Comparison of ENCODE assay signal across 10 cellular contexts in the genomic region with DNA sequence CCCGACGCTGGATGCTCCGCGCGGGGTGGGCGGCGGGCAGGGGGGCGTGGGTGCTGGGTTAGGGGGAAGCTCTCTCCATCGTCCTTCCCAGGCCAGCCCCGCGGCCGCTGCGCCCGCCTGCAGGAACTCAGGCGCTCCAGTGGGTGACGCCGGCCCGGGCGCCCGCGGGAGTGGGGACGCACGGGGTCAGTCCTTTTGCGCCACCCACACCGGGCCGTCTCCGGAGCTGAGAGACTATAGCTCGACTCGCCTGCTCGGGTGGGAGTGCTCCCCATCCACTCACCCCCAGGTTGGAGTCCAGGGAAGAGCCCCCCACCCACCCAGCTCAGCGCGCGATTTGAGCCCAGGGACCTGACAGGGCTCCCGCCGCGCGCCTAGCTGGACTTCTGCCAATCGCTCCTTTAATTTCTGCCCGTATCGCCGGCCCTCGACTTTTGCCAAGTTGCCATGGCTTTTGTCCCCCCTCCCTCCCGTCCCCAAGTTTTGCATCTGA.
DNase-seq lines count a peak whose midpoint lies in the region; ATAC-seq, FAIRE-seq and TF ChIP-seq lines count a peak whose summit lies in the region.
"Had no signal": no experiment of that assay in that cellular context is flagged by ENCODE, and none has a peak within 500 bp of the region (broad histone marks: within the 10 kb centered on the region; RNA-seq: fewer than 3 reads in every experiment).

No MANE protein-coding gene starts in this region.

- ATAC-seq in aorta (ENCODE audit: low FRiP score) = peak; percentile 45
- ATAC-seq in HG02981 (IDR thresholded peaks at IDR 0.05; ENCODE audit: unreplicated experiment) = no peak

- TF ChIP-seq RAD21 in H1 (IDR thresholded peaks at IDR 0.05 in 1 of 2, conservative IDR thresholded peaks at IDR 0.05 in 1 of 2; ENCODE audit: low read depth in 2 of 2, low read length in 2 of 2) = no peak

- peak overlapping the region; percentile 72 to 89 for H3K4me2 ChIP-seq in H1 (ENCODE audit: insufficient read depth in 1 of 2, low read depth in 2 of 2, low read length in 2 of 2)

- no peak overlapping the region for H3K14ac ChIP-seq in H1 (ENCODE audit: insufficient read length)

- no peak for DNase-seq in activated CD4-positive, alpha-beta memory T cell treated with anti-CD3 and anti-CD28 coated beads, Interleukin-2, amount 10 ng/mL, durations not matched to agents 7 days and 5 days
- DNase-seq in activated CD4-positive, alpha-beta memory T cell treated with anti-CD3 and anti-CD28 coated beads for 36 hours = no peak
- no peak for DNase-seq in H1 (ENCODE audit: low read depth in 1 of 2, low spot score in 2 of 2)
- DNase-seq in aorta = peak; percentile 55 to 86
- no peak for DNase-seq in midbrain (lab: John Stamatoyannopoulos, UW)
- no peak for DNase-seq in activated CD8-positive, alpha-beta memory T cell treated with anti-CD3 and anti-CD28 coated beads, Interleukin-2, amount 50 U/mL, for 48 hours
- DNase-seq: activated CD8-positive, alpha-beta memory T cell treated with anti-CD3 and anti-CD28 coated beads, Interleukin-2, amount 10 ng/mL, durations not matched to agents 7 days and 5 days; CD4-positive, CD25-positive, alpha-beta regulatory T cell had no signal

- no peak overlapping the region for H2BK120ac ChIP-seq in H1 (replicated peaks; ENCODE audit: low read depth, low read length)

- H3K9ac ChIP-seq in H1 (replicated peaks in 1 of 4; ENCODE audit: extremely low read depth in 1 of 4, low read depth in 3 of 4, low read length in 3 of 4) (no peak overlapping the region), mucosa of stomach (ENCODE audit: low read length) (peak overlapping the region; percentile 88)

- WGBS in H1 (ENCODE audit: extremely low coverage in 1 of 2, insufficient coverage in 1 of 2, insufficient read length in 1 of 2, insufficient replicate concordance in 2 of 2, low coverage in 1 of 2, low lambda C conversion rate in 2 of 2, missing lambda C conversion rate in 1 of 2), 2 experiments = 6% methylated on average over 10 of the region's 43 CpGs; no CpG with 5 or more reads in 1 of the 2 experiments
- 0 to 1% methylated on average over 25 to 43 of the region's 43 CpGs for WGBS in aorta, 2 donors

- H3K27ac ChIP-seq in H1 (ENCODE audit: low read depth, low read length) = no peak overlapping the region
- H3K27ac ChIP-seq in aorta (ENCODE audit: low read depth in 1 of 2, low read length in 2 of 2) = no peak overlapping the region

- no peaks in the 10 kb centered on the region for H4K20me1 ChIP-seq in H1 (replicated peaks in 1 of 2; ENCODE audit: control insufficient read depth in 1 of 2, insufficient read depth in 2 of 2, low read length in 2 of 2)

- H3K36me3 ChIP-seq in H1 (ENCODE audit: control insufficient read depth in 2 of 4, insufficient read depth in 4 of 4, low read length in 3 of 4) (no peaks in the 10 kb centered on the region; a peak in 1 of 8 replicates), mucosa of stomach (ENCODE audit: control insufficient read depth, insufficient read depth, low read length) (no peaks in the 10 kb centered on the region), aorta (ENCODE audit: control insufficient read depth in 1 of 2, insufficient read depth in 2 of 2, low read length in 1 of 2) (no peaks in the 10 kb centered on the region)

- peak overlapping the region; percentile 32 for H3K4me3 Mint-ChIP-seq in activated CD4-positive, alpha-beta memory T cell treated with anti-CD3 and anti-CD28 coated beads, Interleukin-2, amount 10 ng/mL, durations not matched to agents 7 days and 5 days
- H3K4me3 Mint-ChIP-seq in activated CD4-positive, alpha-beta memory T cell treated with anti-CD3 and anti-CD28 coated beads for 36 hours = no peak overlapping the region
- H3K4me3 Mint-ChIP-seq: activated CD8-positive, alpha-beta memory T cell treated with anti-CD3 and anti-CD28 coated beads, Interleukin-2, amount 10 ng/mL, durations not matched to agents 7 days and 5 days; CD4-positive, CD25-positive, alpha-beta regulatory T cell had no signal

- H2BK15ac ChIP-seq in H1 (ENCODE audit: low read length) = no peak overlapping the region

- H2BK5ac ChIP-seq in H1 (ENCODE audit: low read depth, low read length) = no peak overlapping the region

- no peak overlapping the region for H3K18ac ChIP-seq in H1 (ENCODE audit: extremely low read depth, low read length)

- POLR2A ChIA-PET in activated CD4-positive, alpha-beta memory T cell treated with anti-CD3 and anti-CD28 coated beads, Interleukin-2, amount 10 ng/mL, durations not matched to agents 7 days and 5 days (lab: Charles Lee) = no interaction called here
- POLR2A ChIA-PET in activated CD4-positive, alpha-beta memory T cell treated with anti-CD3 and anti-CD28 coated beads for 36 hours (lab: Charles Lee) = no interaction called here
- POLR2A ChIA-PET in H1 (lab: Charles Lee; ENCODE audit: partially characterized antibody) = interaction anchor here (0.6 to 2.0 kb wide), 2 partner anchors 8 to 87 kb away, joined by 4 to 6 read pairs; no protein-coding TSS in a partner anchor

- H2BK12ac ChIP-seq in H1 (ENCODE audit: low read depth, low read length) = no peak overlapping the region

- H3K79me2 ChIP-seq in H1 (ENCODE audit: control insufficient read depth in 1 of 2, insufficient read depth in 2 of 2, low read length in 2 of 2) = no peaks in the 10 kb centered on the region

- no peaks in the 10 kb centered on the region for H3K36me3 Mint-ChIP-seq in activated CD4-positive, alpha-beta memory T cell treated with anti-CD3 and anti-CD28 coated beads, Interleukin-2, amount 10 ng/mL, durations not matched to agents 7 days and 5 days (ENCODE audit: low read depth)
- H3K36me3 Mint-ChIP-seq in activated CD4-positive, alpha-beta memory T cell treated with anti-CD3 and anti-CD28 coated beads for 36 hours = no peaks in the 10 kb centered on the region
- H3K36me3 Mint-ChIP-seq: activated CD8-positive, alpha-beta memory T cell treated with anti-CD3 and anti-CD28 coated beads, Interleukin-2, amount 10 ng/mL, durations not matched to agents 7 days and 5 days; CD4-positive, CD25-positive, alpha-beta regulatory T cell had no signal

- H3K56ac ChIP-seq in H1 (replicated peaks; ENCODE audit: insufficient read length, low read depth, low read length) = no peak overlapping the region

- no peak overlapping the region for H4K91ac ChIP-seq in H1 (replicated peaks; ENCODE audit: insufficient read length, low read length)

- H3K9me3 ChIP-seq in H1 (ENCODE audit: insufficient read depth in 2 of 2, low read depth in 1 of 2, low read length in 1 of 2) (no peaks in the 10 kb centered on the region), mucosa of stomach (ENCODE audit: control insufficient read depth, low read length) (no peaks in the 10 kb centered on the region), aorta (ENCODE audit: control insufficient read depth, low read length) (no peaks in the 10 kb centered on the region)

- no peak overlapping the region; the same call in 1 of the 2 replicates for H4K8ac ChIP-seq in H1 (ENCODE audit: extremely low read depth, insufficient read depth, low read length)

- no peak for TF ChIP-seq CTCF in H1 (IDR thresholded peaks at IDR 0.05; ENCODE audit: control extremely low read depth in 1 of 3, insufficient read depth in 1 of 3, low read depth in 1 of 3, low read length in 3 of 3)

- TF ChIP-seq EP300 in H1 (IDR thresholded peaks at IDR 0.05; ENCODE audit: borderline replicate concordance in 1 of 2, low read depth in 2 of 2, low read length in 2 of 2) = no peak

- H3K27me3 ChIP-seq in H1 (replicated peaks in 1 of 4; ENCODE audit: control insufficient read depth in 3 of 4, extremely low read depth in 1 of 4, insufficient read depth in 3 of 4, low read length in 3 of 4) = peaks cover 11 to 51% (median 40%) of the 10 kb centered on the region in 4 experiments
- no peaks in the 10 kb centered on the region for H3K27me3 ChIP-seq in mucosa of stomach (ENCODE audit: control insufficient read depth, insufficient read depth, low read length)
- H3K27me3 ChIP-seq in aorta (ENCODE audit: control insufficient read depth in 1 of 2, insufficient read depth in 2 of 2, low read length in 1 of 2) = no peaks in the 10 kb centered on the region

- H3K27me3 Mint-ChIP-seq in activated CD4-positive, alpha-beta memory T cell treated with anti-CD3 and anti-CD28 coated beads, Interleukin-2, amount 10 ng/mL, durations not matched to agents 7 days and 5 days = peaks cover 80% of the 10 kb centered on the region
- H3K27me3 Mint-ChIP-seq in activated CD4-positive, alpha-beta memory T cell treated with anti-CD3 and anti-CD28 coated beads for 36 hours = peaks cover 53% of the 10 kb centered on the region

- TF ChIP-seq POLR2A in H1 (IDR thresholded peaks at IDR 0.05; ENCODE audit: control extremely low read depth in 1 of 2, low read depth in 2 of 2, low read length in 2 of 2) = no peak

- FAIRE-seq in H1 (lab: Jason Lieb, UNC) = no peak

- no peak overlapping the region for H2AFZ ChIP-seq in H1 (ENCODE audit: low read length)

- no peak overlapping the region for H2AK5ac ChIP-seq in H1 (ENCODE audit: low read depth, low read length)

- H3K4me1 Mint-ChIP-seq in activated CD4-positive, alpha-beta memory T cell treated with anti-CD3 and anti-CD28 coated beads, Interleukin-2, amount 10 ng/mL, durations not matched to agents 7 days and 5 days = peaks cover 53% of the 10 kb centered on the region
- peaks cover 18% of the 10 kb centered on the region for H3K4me1 Mint-ChIP-seq in activated CD4-positive, alpha-beta memory T cell treated with anti-CD3 and anti-CD28 coated beads for 36 hours (ENCODE audit: low read depth)

- H3K9me3 Mint-ChIP-seq in activated CD4-positive, alpha-beta memory T cell treated with anti-CD3 and anti-CD28 coated beads, Interleukin-2, amount 10 ng/mL, durations not matched to agents 7 days and 5 days = no peaks in the 10 kb centered on the region
- no peaks in the 10 kb centered on the region for H3K9me3 Mint-ChIP-seq in activated CD4-positive, alpha-beta memory T cell treated with anti-CD3 and anti-CD28 coated beads for 36 hours
- H3K9me3 Mint-ChIP-seq: CD4-positive, CD25-positive, alpha-beta regulatory T cell had no signal

- H3K79me1 ChIP-seq in H1 (ENCODE audit: low read depth, low read length) = no peaks in the 10 kb centered on the region

- peaks cover 12% of the 10 kb centered on the region; the same call in 1 of the 2 replicates for H3K23me2 ChIP-seq in H1 (ENCODE audit: low read depth, low read length)

- H3K27ac Mint-ChIP-seq in activated CD4-positive, alpha-beta memory T cell treated with anti-CD3 and anti-CD28 coated beads, Interleukin-2, amount 10 ng/mL, durations not matched to agents 7 days and 5 days = no peak overlapping the region
- H3K27ac Mint-ChIP-seq in activated CD4-positive, alpha-beta memory T cell treated with anti-CD3 and anti-CD28 coated beads for 36 hours = no peak overlapping the region
- H3K27ac Mint-ChIP-seq: activated CD8-positive, alpha-beta memory T cell treated with anti-CD3 and anti-CD28 coated beads, Interleukin-2, amount 10 ng/mL, durations not matched to agents 7 days and 5 days had no signal

- H3K4me3 ChIP-seq in H1 (ENCODE audit: extremely low read depth in 1 of 4, insufficient read depth in 2 of 4, low read depth in 3 of 4, low read length in 4 of 4) (peak overlapping the region; percentile 35 to 77 (median 70)), mucosa of stomach (ENCODE audit: low read length) (peak overlapping the region; percentile 67), aorta (ENCODE audit: low read length in 2 of 2) (peak overlapping the region; percentile 56 to 57)

- no peak overlapping the region for H4K5ac ChIP-seq in H1 (ENCODE audit: insufficient read length, low read depth, low read length)

- no peak overlapping the region for H3K4ac ChIP-seq in H1 (replicated peaks; ENCODE audit: insufficient read length, low read depth, low read length)

- no peak overlapping the region for H2BK20ac ChIP-seq in H1 (ENCODE audit: low read length)

- no peak overlapping the region for H3K23ac ChIP-seq in H1 (ENCODE audit: insufficient read length)

- H3K4me1 ChIP-seq in H1 (replicated peaks in 1 of 4; ENCODE audit: control insufficient read depth in 3 of 4, insufficient read depth in 4 of 4, low read length in 3 of 4) (peaks cover 9 to 25% (median 15%) of the 10 kb centered on the region in 4 experiments), mucosa of stomach (ENCODE audit: control insufficient read depth, insufficient read depth, low read length) (peaks cover 63% of the 10 kb centered on the region), aorta (ENCODE audit: control insufficient read depth in 1 of 2, insufficient read depth in 2 of 2, low read length in 2 of 2) (no peaks in the 10 kb centered on the region)

- CTCF ChIA-PET in activated CD4-positive, alpha-beta memory T cell treated with anti-CD3 and anti-CD28 coated beads, Interleukin-2, amount 10 ng/mL, durations not matched to agents 7 days and 5 days (lab: Charles Lee) = interaction anchor here (1.1 to 1.3 kb wide), 2 partner anchors 94 to 310 kb away, joined by 4 to 5 read pairs; no protein-coding TSS in a partner anchor
- CTCF ChIA-PET in activated CD4-positive, alpha-beta memory T cell treated with anti-CD3 and anti-CD28 coated beads for 36 hours (lab: Charles Lee) = interaction anchor here (1.0 kb wide), 1 partner anchor 10 kb away, joined by 3 read pairs; no protein-coding TSS in a partner anchor
- CTCF ChIA-PET in H1 (lab: Charles Lee; ENCODE audit: partially characterized antibody) = interaction anchor here (0.6 to 1.4 kb wide), 2 partner anchors 98 to 622 kb away, joined by 4 to 5 read pairs; no protein-coding TSS in a partner anchor

- intact Hi-C loops in activated CD4-positive, alpha-beta memory T cell treated with anti-CD3 and anti-CD28 coated beads for 36 hours (cut with micrococcal nuclease) = no loop called here
- intact Hi-C loops in aorta (cut with DNase I) = loop anchor here in 1 of 2 donors (10.0 kb wide), 1 partner anchor 309 kb away; no protein-coding TSS in a partner anchor

Comparison
In these comparisons a context has a peak if more than half of its experiments do, and no peak if none do; other contexts are left out.
1. DNase-seq: peak in aorta (2 of 2); none in activated CD4-positive, alpha-beta memory T cell treated with anti-CD3 and anti-CD28 coated beads, Interleukin-2, amount 10 ng/mL, durations not matched to agents 7 days and 5 days (single experiment), activated CD4-positive, alpha-beta memory T cell treated with anti-CD3 and anti-CD28 coated beads for 36 hours (single experiment), H1 (0 of 2), midbrain (single experiment) and activated CD8-positive, alpha-beta memory T cell treated with anti-CD3 and anti-CD28 coated beads, Interleukin-2, amount 50 U/mL, for 48 hours (single experiment).
2. Peak in every context shown above with its lines, with median percentiles within 50 percentile points of each other: H3K4me3 ChIP-seq.